ENCODE assay signal across 17 cellular contexts in the genomic region with DNA sequence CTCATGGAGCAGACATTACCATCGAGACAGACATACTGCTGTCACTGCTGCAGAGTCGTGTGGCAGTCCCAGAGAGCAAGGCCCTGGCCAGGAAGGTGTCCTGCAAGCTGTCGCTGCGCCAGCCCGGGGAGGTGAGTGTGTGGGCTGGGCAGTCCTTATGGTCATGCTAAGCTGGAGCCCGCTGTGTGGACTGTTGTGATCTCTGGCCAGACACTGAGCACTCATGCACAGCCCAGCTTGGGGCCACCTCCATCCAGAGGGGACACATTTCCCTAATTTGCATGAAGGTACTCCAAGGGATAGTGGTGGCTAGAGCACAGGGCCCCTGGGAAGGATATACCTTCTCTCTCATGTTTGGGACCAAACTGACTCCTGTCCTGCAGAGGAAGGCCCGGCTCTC. TPM values are rescaled to one million over a fixed set of nuclear protein-coding genes. Genes with fewer than 3 reads are reported as not detected.
DNase-seq lines count a peak whose midpoint lies in the region; ATAC-seq, FAIRE-seq and TF ChIP-seq lines count a peak whose summit lies in the region.
"Had no signal": no experiment of that assay in that cellular context is flagged by ENCODE, and none has a peak within 500 bp of the region (broad histone marks: within the 10 kb centered on the region; RNA-seq: fewer than 3 reads in every experiment).

No MANE protein-coding gene starts in this region.

- H3K9me3 ChIP-seq in HepG2 (ENCODE audit: low read length) (no peaks in the 10 kb centered on the region), right lobe of liver (no peaks in the 10 kb centered on the region), astrocyte (ENCODE audit: insufficient read depth, low read depth, low read length) (no peaks in the 10 kb centered on the region), thyroid gland (no peaks in the 10 kb centered on the region)
- H3K9me3 ChIP-seq: BLaER1, Caco-2 had no signal

- CTCF ChIA-PET in HepG2 (lab: Yijun Ruan, JAX; ENCODE audit: low intra/inter-chr PET ratio, low total read pairs), result no interaction called here

- intact Hi-C loops in HepG2 (cut with micrococcal nuclease; ENCODE audit: unreplicated experiment), result no loop called here
- intact Hi-C loops in right lobe of liver (cut with DNase I), result no loop called here
- intact Hi-C loops in thyroid gland (cut with DNase I), result no loop called here

- H3K36me3 Mint-ChIP-seq in astrocyte (ENCODE audit: low read depth, unreplicated experiment), result no peaks in the 10 kb centered on the region

- H3K27me3 ChIP-seq in HepG2 (ENCODE audit: control insufficient read depth in 1 of 2, insufficient read depth in 2 of 2, low read length in 2 of 2), result peaks cover 2 to 15% of the 10 kb centered on the region in 2 experiments; a peak in 4 of 5 replicates
- no peaks in the 10 kb centered on the region for H3K27me3 ChIP-seq in right lobe of liver
- H3K27me3 ChIP-seq in astrocyte (ENCODE audit: insufficient read depth, low read length), result peaks cover 10% of the 10 kb centered on the region
- H3K27me3 ChIP-seq in thyroid gland, result no peaks in the 10 kb centered on the region
- H3K27me3 ChIP-seq: BLaER1 had no signal

- H4K20me1 ChIP-seq in HepG2 (ENCODE audit: insufficient read depth, low read length) (no peaks in the 10 kb centered on the region), astrocyte (ENCODE audit: insufficient read depth, low read length) (no peaks in the 10 kb centered on the region)
- H4K20me1 ChIP-seq: BLaER1 had no signal

- no peaks in the 10 kb centered on the region for H3K4me1 Mint-ChIP-seq in astrocyte (ENCODE audit: low read depth, unreplicated experiment)
- H3K4me1 Mint-ChIP-seq: CD8-positive, alpha-beta memory T cell had no signal

- no peak for TF ChIP-seq POLR2A in HepG2 (IDR thresholded peaks at IDR 0.05; ENCODE audit: insufficient read depth in 1 of 2, low read depth in 2 of 2, low read length in 2 of 2)
- no peak for TF ChIP-seq POLR2A in right lobe of liver (IDR thresholded peaks at IDR 0.05)
- no peak for TF ChIP-seq POLR2A in thyroid gland (IDR thresholded peaks at IDR 0.05)

- peak overlapping the region; percentile 7 for H3K27ac Mint-ChIP-seq in astrocyte (ENCODE audit: unreplicated experiment)
- H3K27ac Mint-ChIP-seq: CD8-positive, alpha-beta memory T cell had no signal

- no peaks in the 10 kb centered on the region for H3K9me3 Mint-ChIP-seq in astrocyte (ENCODE audit: unreplicated experiment)
- H3K9me3 Mint-ChIP-seq: CD8-positive, alpha-beta memory T cell had no signal

- no peak overlapping the region for H3K9ac ChIP-seq in HepG2 (ENCODE audit: insufficient read depth, low read depth, low read length)
- no peak overlapping the region for H3K9ac ChIP-seq in astrocyte (ENCODE audit: low read length)
- H3K9ac ChIP-seq: BLaER1, GM23248 had no signal

- DNase-seq in HepG2 (ENCODE audit: low spot score) (no peak), right lobe of liver (no peak), astrocyte (ENCODE audit: low read depth) (no peak), left kidney (ENCODE audit: low read depth, low spot score) (peak; percentile 23), thyroid gland (peak; percentile 68 to 83), NCI-H1694 (lab: John Stamatoyannopoulos, UW) (no peak), SIG-M5 treated with dmso at 0.1 percent for 504 hours (lab: John Stamatoyannopoulos, UW; ENCODE audit: unreplicated experiment) (no peak)
- DNase-seq: 8988T; AML-193; Caco-2; CD8-positive, alpha-beta memory T cell; DND-41; GF-D8; GM23248; H7 had no signal

- H3K79me2 ChIP-seq in HepG2 (ENCODE audit: insufficient read depth, low read length) (no peaks in the 10 kb centered on the region), astrocyte (ENCODE audit: insufficient read depth, low read length) (no peaks in the 10 kb centered on the region)

- H3K4me1 ChIP-seq in HepG2 (ENCODE audit: insufficient read depth, low read length) (no peaks in the 10 kb centered on the region), right lobe of liver (no peaks in the 10 kb centered on the region), astrocyte (ENCODE audit: insufficient read depth, low read length) (no peaks in the 10 kb centered on the region), thyroid gland (peaks cover 8 to 12% of the 10 kb centered on the region in 2 donors)
- H3K4me1 ChIP-seq: Caco-2 had no signal

- no peak for TF ChIP-seq CTCF in HepG2 (CRISPR knock-in tag; IDR thresholded peaks at IDR 0.05)
- TF ChIP-seq CTCF in right lobe of liver (IDR thresholded peaks at IDR 0.05), result no peak
- TF ChIP-seq CTCF in astrocyte (IDR thresholded peaks at IDR 0.05; ENCODE audit: insufficient read depth, low read depth, low read length), result no peak
- no peak for TF ChIP-seq CTCF in thyroid gland (IDR thresholded peaks at IDR 0.05)

- FAIRE-seq in HepG2 (lab: Jason Lieb, UNC), result no peak
- no peak for FAIRE-seq in astrocyte (lab: Jason Lieb, UNC)

- in situ Hi-C loops in HepG2 (cut with HindIII; ENCODE audit: extremely low pct_ligation_motif_present, low pct_unique_long_range_greater_than_20kb), result no loop called here

- H3K4me2 ChIP-seq in HepG2 (ENCODE audit: low read depth, low read length) (no peak overlapping the region), astrocyte (ENCODE audit: low read length) (no peak overlapping the region)
- H3K4me2 ChIP-seq: BLaER1 had no signal

- POLR2A ChIA-PET in HepG2 (lab: Yijun Ruan, JAX), result no interaction called here

- no peaks in the 10 kb centered on the region for H3K36me3 ChIP-seq in HepG2 (replicated peaks in 1 of 2; ENCODE audit: control insufficient read depth in 1 of 2, insufficient read depth in 2 of 2, low read length in 2 of 2)
- H3K36me3 ChIP-seq in right lobe of liver, result no peaks in the 10 kb centered on the region
- H3K36me3 ChIP-seq in astrocyte (ENCODE audit: insufficient read depth, low read length), result no peaks in the 10 kb centered on the region
- H3K36me3 ChIP-seq in thyroid gland, result no peaks in the 10 kb centered on the region
- H3K36me3 ChIP-seq: BLaER1 had no signal

- 5% methylated on average over 3 of the region's 7 CpGs for WGBS in HepG2 (ENCODE audit: low lambda C conversion rate)
- 80% methylated on average over 4 of the region's 7 CpGs for WGBS in right lobe of liver (ENCODE audit: insufficient coverage, low coverage, low lambda C conversion rate, missing lambda C conversion rate)
- WGBS in thyroid gland, 2 donors, result 43 to 44% methylated on average over 6 to 7 of the region's 7 CpGs

- no TSS peak for BruUV-seq in HepG2 (replicated peaks; lab: Mats Ljungman, UMichigan)

- TF ChIP-seq RAD21 in HepG2 (CRISPR knock-in tag; IDR thresholded peaks at IDR 0.05), result no peak

- H3K27ac ChIP-seq in HepG2 (ENCODE audit: extremely low read length, insufficient read depth, low read length) (no peak overlapping the region), right lobe of liver (no peak overlapping the region), astrocyte (ENCODE audit: low read depth, low read length) (no peak overlapping the region), thyroid gland (no peak overlapping the region)
- H3K27ac ChIP-seq: BLaER1, GM23248 had no signal

- H3K4me3 ChIP-seq in HepG2 (replicated peaks in 1 of 3; ENCODE audit: insufficient read depth in 1 of 3, low read depth in 2 of 3, low read length in 3 of 3), result no peak overlapping the region
- H3K4me3 ChIP-seq in right lobe of liver, result no peak overlapping the region
- H3K4me3 ChIP-seq in astrocyte (ENCODE audit: insufficient read depth, low read depth, low read length), result no peak overlapping the region
- H3K4me3 ChIP-seq in thyroid gland (replicated peaks in 1 of 3), result no peak overlapping the region
- H3K4me3 ChIP-seq: BLaER1, GM23248 had no signal

- H2AFZ ChIP-seq in HepG2 (ENCODE audit: low read length) (no peak overlapping the region), astrocyte (ENCODE audit: low read depth, low read length) (no peak overlapping the region)
- H2AFZ ChIP-seq: GM23248 had no signal

- no peak overlapping the region for H3K4me3 Mint-ChIP-seq in astrocyte (ENCODE audit: unreplicated experiment)
- H3K4me3 Mint-ChIP-seq: CD8-positive, alpha-beta memory T cell had no signal

- H3K27me3 Mint-ChIP-seq in astrocyte (ENCODE audit: low read depth, unreplicated experiment), result peaks cover 56% of the 10 kb centered on the region
- H3K27me3 Mint-ChIP-seq: CD8-positive, alpha-beta memory T cell had no signal

- ATAC-seq in HepG2 (peak; percentile 34; the same call in 2 of the 3 replicates), right lobe of liver (no peak), GM21423 (IDR thresholded peaks at IDR 0.05; ENCODE audit: unreplicated experiment) (no peak)

- TF ChIP-seq EP300 in HepG2 (IDR thresholded peaks at IDR 0.05; ENCODE audit: low read depth in 2 of 2, low read length in 2 of 2), result no peak
- no peak for TF ChIP-seq EP300 in HepG2 (CRISPR knock-in tag; IDR thresholded peaks at IDR 0.05; ENCODE audit: borderline replicate concordance)

TF ChIP-seq in HepG2, 621 proteins besides CTCF, POLR2A, EP300 and RAD21 (continues in another document):
- TF ChIP-seq RXRA (CRISPR knock-in tag; IDR thresholded peaks at IDR 0.05) (no peak), SMYD3 (CRISPR knock-in tag; IDR thresholded peaks at IDR 0.05) (no peak), ARNT2 (CRISPR knock-in tag; IDR thresholded peaks at IDR 0.05; ENCODE audit: low read depth) (no peak)

RNA-seq across cellular contexts. Expression of gene ANKK1, which starts 9.6 kb away (rescaled TPM):
- total RNA-seq in HepG2 (2016; rRNA removed; fragmentation: Illumina TruSeq; extraction: Trizol), result 0.04 TPM in 1 of 2 replicates, not detected in the other
- not detected in 2 replicates for total RNA-seq in HepG2 (2016; cell fraction: cytosol; rRNA removed; fragmentation: Illumina TruSeq; extraction: Trizol; ENCODE audit: low read depth)
- not detected in 2 replicates for total RNA-seq in HepG2 (2016; cell fraction: insoluble cytoplasmic fraction; rRNA removed; fragmentation: Illumina TruSeq; extraction: Trizol)
- total RNA-seq in HepG2 (2016; cell fraction: membrane; rRNA removed; fragmentation: Illumina TruSeq; extraction: Trizol), result not detected in 2 replicates
- total RNA-seq in HepG2 (2016; cell fraction: nucleus; rRNA removed; fragmentation: Illumina TruSeq; extraction: Trizol), result not detected in 2 replicates
- 0.22 and 0.40 TPM in 2 replicates for polyA plus RNA-seq in HepG2 (2011; rRNA removed)
- polyA plus RNA-seq in HepG2 (2011; cell fraction: cytosol; rRNA removed), result 0.04 TPM in 2 replicates
- 0.39 and 0.87 TPM in 2 replicates for polyA plus RNA-seq in HepG2 (2011; cell fraction: nucleus; rRNA removed)
- 0.05 and 0.09 TPM in 2 replicates for polyA plus RNA-seq in HepG2 (2012)
- not detected in 2 replicates for polyA plus RNA-seq in HepG2 (2016; cell fraction: cytosol; fragmentation: Illumina TruSeq; extraction: Trizol; ENCODE audit: low read depth)
- polyA plus RNA-seq in HepG2 (2016; cell fraction: insoluble cytoplasmic fraction; fragmentation: Illumina TruSeq; extraction: Trizol; ENCODE audit: low read depth), result not detected in 2 replicates
- polyA plus RNA-seq in HepG2 (2016; cell fraction: membrane; fragmentation: Illumina TruSeq; extraction: Trizol; ENCODE audit: low read depth), result not detected in 2 replicates
- not detected in 2 replicates for polyA plus RNA-seq in HepG2 (2016; cell fraction: nucleus; fragmentation: Illumina TruSeq; extraction: Trizol; ENCODE audit: insufficient read depth, low read depth)
- polyA minus RNA-seq in HepG2 (2011; rRNA and poly(A)+ RNA removed; ENCODE audit: low replicate concordance), result 0.20 TPM in 1 of 2 replicates, not detected in the other
- not detected in 2 replicates for polyA minus RNA-seq in HepG2 (2011; cell fraction: cytosol; rRNA and poly(A)+ RNA removed)
- 0.25 and 0.26 TPM in 2 replicates for polyA minus RNA-seq in HepG2 (2011; cell fraction: nucleus; rRNA and poly(A)+ RNA removed)
- under 1 TPM in 2 of 6 experiments, not detected in 4; 0.12 to 0.15 TPM for total RNA-seq in right lobe of liver
- total RNA-seq in astrocyte, result 0.19 TPM in 1 of 2 replicates, not detected in the other
- total RNA-seq in thyroid gland, result 1 to 10 TPM in 1 of 4 donors, under 1 TPM in 2, not detected in 1; 0.27 to 1.1 (median 0.88) TPM
- total RNA-seq: GM23248, H7 had no signal
- polyA plus RNA-seq: GM23248 had no signal

Comparison
In these comparisons a context has a peak if more than half of its experiments do, and no peak if none do; other contexts are left out.
1. DNase-seq: peak in left kidney (single experiment) and thyroid gland (2 of 2); none in HepG2 (single experiment), right lobe of liver (0 of 3), astrocyte (single experiment), NCI-H1694 (single experiment) and SIG-M5 treated with dmso at 0.1 percent for 504 hours (single experiment).